21 cellular contexts compared by ENCODE assay signal in genomic region chr4:76283900-76284299, GRCh38. TPM values are rescaled to one million over a fixed set of nuclear protein-coding genes. Genes with fewer than 3 reads are reported as not detected.
DNase-seq lines count a peak whose midpoint lies in the region; ATAC-seq, FAIRE-seq and TF ChIP-seq lines count a peak whose summit lies in the region.
"Had no signal": no experiment of that assay in that cellular context is flagged by ENCODE, and none has a peak within 500 bp of the region (broad histone marks: within the 10 kb centered on the region; RNA-seq: fewer than 3 reads in every experiment).

No MANE protein-coding gene starts in this region.

- H4K20me1 ChIP-seq in K562 (replicated peaks; ENCODE audit: control insufficient read depth, insufficient read depth, low read length): no peaks in the 10 kb centered on the region
- H4K20me1 ChIP-seq: BLaER1 had no signal

- intact Hi-C loops in K562 (cut with micrococcal nuclease): no loop called here
- intact Hi-C loops in mucosa of descending colon (cut with DNase I, micrococcal nuclease): no loop called here
- intact Hi-C loops in aorta (cut with DNase I): no loop called here

- H2AFZ ChIP-seq in K562 (ENCODE audit: low read depth, low read length): peak overlapping the region; percentile 58; the same call in 1 of the 2 replicates

- H3K9ac ChIP-seq in K562 (ENCODE audit: insufficient read depth in 1 of 2, low read depth in 2 of 2, low read length in 2 of 2): no peak overlapping the region
- H3K9ac ChIP-seq: BLaER1 had no signal

- TF ChIP-seq POLR2A in K562 (conservative IDR thresholded peaks at IDR 0.05): no peak

- H3K27me3 ChIP-seq in K562 (ENCODE audit: control insufficient read depth in 2 of 2, insufficient read depth in 2 of 2, low read length in 2 of 2): no peaks in the 10 kb centered on the region
- no peaks in the 10 kb centered on the region for H3K27me3 ChIP-seq in aorta (ENCODE audit: control insufficient read depth in 1 of 2, insufficient read depth in 2 of 2, low read length in 1 of 2)
- H3K27me3 ChIP-seq: BLaER1 had no signal

- H3K4me1 ChIP-seq in K562 (replicated peaks in 1 of 2; ENCODE audit: control insufficient read depth in 2 of 2, insufficient read depth in 2 of 2, low read length in 2 of 2): no peaks in the 10 kb centered on the region; a peak in 2 of 5 replicates
- H3K4me1 ChIP-seq in mucosa of descending colon (ENCODE audit: low read depth): peaks cover 20% of the 10 kb centered on the region
- H3K4me1 ChIP-seq in aorta (ENCODE audit: control insufficient read depth in 1 of 2, insufficient read depth in 2 of 2, low read length in 2 of 2): no peaks in the 10 kb centered on the region
- H3K4me1 ChIP-seq: BLaER1 had no signal

- in situ Hi-C loops in K562 (cut with MboI): no loop called here

- TF ChIP-seq RAD21 in K562 (CRISPR knock-in tag; conservative IDR thresholded peaks at IDR 0.05 in 1 of 2, IDR thresholded peaks at IDR 0.05 in 1 of 2): no peak

- H3K9me3 ChIP-seq in K562 (replicated peaks; ENCODE audit: control insufficient read depth, insufficient read depth, low read depth, low read length) (no peaks in the 10 kb centered on the region), mucosa of descending colon (no peaks in the 10 kb centered on the region), aorta (ENCODE audit: control insufficient read depth, low read length) (peaks cover 1% of the 10 kb centered on the region)

- no peak for FAIRE-seq in K562 (lab: Jason Lieb, UNC)
- FAIRE-seq: GM12878, HTR-8/SVneo had no signal

- H3K79me2 ChIP-seq in K562 (ENCODE audit: control insufficient read depth, insufficient read depth, low read length): no peaks in the 10 kb centered on the region

- no TSS peak for BruUV-seq in K562 (replicated peaks; lab: Mats Ljungman, UMichigan)

- TF ChIP-seq CTCF in 22Rv1 (IDR thresholded peaks at IDR 0.05) (no peak), K562 (IDR thresholded peaks at IDR 0.05 in 2 of 3, conservative IDR thresholded peaks at IDR 0.05 in 1 of 3; ENCODE audit: insufficient read depth in 2 of 3, low read depth in 1 of 3, low read length in 3 of 3) (no peak), mucosa of descending colon (IDR thresholded peaks at IDR 0.05) (no peak)

- no peak overlapping the region for H3K4me2 ChIP-seq in K562 (ENCODE audit: insufficient read depth, low read length)
- H3K4me2 ChIP-seq: BLaER1 had no signal

- 47% methylated on average over 4 of the region's 4 CpGs for WGBS in K562 (ENCODE audit: insufficient coverage, low coverage, missing lambda C conversion rate)
- 61 to 69% methylated on average over 4 of the region's 4 CpGs for WGBS in aorta, 2 donors

- DNase-seq in HT1080 (ENCODE audit: low read depth) (peak; percentile 33), K562 (ENCODE audit: extremely low read depth in 1 of 4, low spot score in 3 of 4) (no peak), mucosa of descending colon (no peak), aorta (no peak)
- DNase-seq: CD4-positive, alpha-beta T cell; DMS53; KG1; MM.1S; NCI-H1417; NCI-H1694; NCI-H2029 treated with DMSO at 0.1 percent for 48 hours; NCI-H2227 treated with DMSO at 0.1 percent for 48 hours; NCI-H526 treated with DMSO at 0.1 percent for 48 hours; SHP77 had no signal

- ATAC-seq in K562: peak; percentile 28; the same call in 1 of the 3 replicates
- peak; percentile 62 for ATAC-seq in mucosa of descending colon
- ATAC-seq in aorta (ENCODE audit: low FRiP score): no peak
- no peak for ATAC-seq in HG02870 (IDR thresholded peaks at IDR 0.05; ENCODE audit: unreplicated experiment)
- ATAC-seq in GM21619 (IDR thresholded peaks at IDR 0.05; ENCODE audit: unreplicated experiment): no peak
- ATAC-seq: GM12878 had no signal

- H3K36me3 ChIP-seq in K562 (ENCODE audit: control insufficient read depth, insufficient read depth, low read length): no peaks in the 10 kb centered on the region
- H3K36me3 ChIP-seq in mucosa of descending colon (ENCODE audit: low read depth): no peaks in the 10 kb centered on the region
- peaks cover 0 to 2% of the 10 kb centered on the region in 2 donors for H3K36me3 ChIP-seq in aorta (ENCODE audit: control insufficient read depth in 1 of 2, insufficient read depth in 2 of 2, low read length in 1 of 2)
- H3K36me3 ChIP-seq: BLaER1 had no signal

- no peak overlapping the region for H3K4me3 ChIP-seq in K562
- H3K4me3 ChIP-seq in mucosa of descending colon: no peak overlapping the region
- no peak overlapping the region for H3K4me3 ChIP-seq in aorta (ENCODE audit: low read length in 2 of 2)
- H3K4me3 ChIP-seq: BLaER1, GM12878 had no signal

- no peaks in the 10 kb centered on the region for H3K9me1 ChIP-seq in K562 (ENCODE audit: control insufficient read depth, insufficient read depth, low read length)

- TF ChIP-seq EP300 in K562 (IDR thresholded peaks at IDR 0.05; ENCODE audit: low read length): no peak

- CTCF ChIA-PET in K562 (lab: Yijun Ruan, JAX; ENCODE audit: low intra/inter-chr PET ratio): no interaction called here

- POLR2A ChIA-PET in K562 (lab: Yijun Ruan, JAX): no interaction called here

- H3K27ac ChIP-seq in 22Rv1 (peak overlapping the region; percentile 30), K562 (ENCODE audit: extremely low read depth, low read depth, low read length) (no peak overlapping the region), aorta (ENCODE audit: low read depth in 1 of 2, low read length in 2 of 2) (no peak overlapping the region)
- H3K27ac ChIP-seq: BLaER1, RWPE1 had no signal

TF ChIP-seq in K562, 482 proteins besides CTCF, POLR2A, EP300 and RAD21 (continues in another document):
- TF ChIP-seq NR3C1 (CRISPR knock-in tag; IDR thresholded peaks at IDR 0.05) (no peak), THAP7 (CRISPR knock-in tag; IDR thresholded peaks at IDR 0.05) (no peak)

RNA-seq across cellular contexts. Expression of gene STBD1, which starts 22.6 kb away (rescaled TPM):
- 3.5 and 4.7 TPM in 2 replicates for total RNA-seq in HT1080 (2014; rRNA removed; shearing (Covaris generic))
- polyA plus RNA-seq in HT1080 (2015; cell fraction: cytosol; rRNA removed): 2.6 and 2.8 TPM in 2 replicates
- 0.82 and 1.7 TPM in 2 replicates for polyA plus RNA-seq in HT1080 (2015; cell fraction: nucleus; rRNA removed)
- not detected in 2 replicates for total RNA-seq in K562 (2011; cell fraction: chromatin; rRNA removed; ENCODE audit: low replicate concordance)
- 0.39 and 0.50 TPM in 2 replicates for total RNA-seq in K562 (2011; cell fraction: nucleolus; rRNA removed)
- total RNA-seq in K562 (2011; cell fraction: nucleoplasm; rRNA removed): 0.53 TPM in 1 of 2 replicates, not detected in the other
- total RNA-seq in K562 (2014; rRNA removed): 0.29 and 0.54 TPM in 2 replicates
- total RNA-seq in K562 (2014; rRNA removed; fragmentation: Illumina TruSeq; extraction: Trizol): 0.18 and 0.22 TPM in 2 replicates
- 0.33 and 0.41 TPM in 2 replicates for total RNA-seq in K562 (2015; rRNA removed; fragmentation: Illumina TruSeq; extraction: Trizol)
- total RNA-seq in K562 (2021): 0.42 and 0.64 TPM in 2 replicates
- polyA plus RNA-seq in K562 (2011; rRNA removed): 0.08 and 0.34 TPM in 2 replicates
- polyA plus RNA-seq in K562 (2011; cell fraction: cytosol; rRNA removed): 0.03 and 0.32 TPM in 2 replicates
- 0.07 and 0.10 TPM in 2 replicates for polyA plus RNA-seq in K562 (2011; cell fraction: nucleus; rRNA removed)
- polyA plus RNA-seq in K562 (2012): 0.62 and 1.5 TPM in 2 replicates
- polyA plus RNA-seq in K562 (2014; fragmentation: Illumina TruSeq; extraction: Trizol): 0.10 and 0.27 TPM in 2 replicates
- polyA plus RNA-seq in K562 (2014; fragmentation: Nextera tagmentation; extraction: Ambion mirVana): not detected
- polyA plus RNA-seq in K562 (2014; rRNA removed): 0.24 and 0.38 TPM in 2 replicates
- 0.21 TPM in 1 of 2 replicates, not detected in the other for polyA minus RNA-seq in K562 (2011; rRNA and poly(A)+ RNA removed)
- 0.29 TPM in 1 of 2 replicates, not detected in the other for polyA minus RNA-seq in K562 (2011; cell fraction: cytosol; rRNA and poly(A)+ RNA removed)
- polyA minus RNA-seq in K562 (2011; cell fraction: nucleus; rRNA and poly(A)+ RNA removed): 0.11 and 0.13 TPM in 2 replicates
- 10 to 100 TPM; 11.9 to 34.3 (median 19.7) TPM for total RNA-seq in mucosa of descending colon
- total RNA-seq in aorta: 10 to 100 TPM; 11.6 to 16.8 TPM
- polyA plus RNA-seq in aorta: 10 to 100 TPM in 1 of 2 donors, 1 to 10 TPM in 1; 7.4 to 11.9 TPM
- total RNA-seq: GM12878 had no signal

RNA-seq across cellular contexts. Expression of gene FAM47E, which starts 32.4 kb away (rescaled TPM):
- not detected in 2 replicates for total RNA-seq in HT1080 (2014; rRNA removed; shearing (Covaris generic))
- 0.26 and 0.91 TPM in 2 replicates for polyA plus RNA-seq in HT1080 (2015; cell fraction: cytosol; rRNA removed)
- polyA plus RNA-seq in HT1080 (2015; cell fraction: nucleus; rRNA removed): 0.19 and 0.81 TPM in 2 replicates
- 1.3 and 1.8 TPM in 2 replicates for total RNA-seq in K562 (2011; cell fraction: chromatin; rRNA removed; ENCODE audit: low replicate concordance)
- 0.50 and 0.66 TPM in 2 replicates for total RNA-seq in K562 (2011; cell fraction: nucleolus; rRNA removed)
- total RNA-seq in K562 (2011; cell fraction: nucleoplasm; rRNA removed): 1.5 and 5.1 TPM in 2 replicates
- total RNA-seq in K562 (2014; rRNA removed) (3.6 and 3.7 TPM in 2 replicates), K562 (2014; rRNA removed; fragmentation: Illumina TruSeq; extraction: Trizol) (6.4 and 7.4 TPM in 2 replicates), K562 (2015; rRNA removed; fragmentation: Illumina TruSeq; extraction: Trizol) (12.0 and 15.6 TPM in 2 replicates), K562 (2021) (3.7 and 4.8 TPM in 2 replicates), mucosa of descending colon (1 to 10 TPM; 3.3 to 9.8 (median 6.1) TPM), aorta (1 to 10 TPM; 1.8 to 2.4 TPM)
- polyA plus RNA-seq in K562 (2011; rRNA removed) (0.38 and 4.8 TPM in 2 replicates), K562 (2014; fragmentation: Illumina TruSeq; extraction: Trizol) (5.5 and 6.9 TPM in 2 replicates), K562 (2014; fragmentation: Nextera tagmentation; extraction: Ambion mirVana) (10 to 100 TPM; 11.8 to 12.4 TPM), K562 (2014; rRNA removed) (5.0 and 5.9 TPM in 2 replicates), aorta (1 to 10 TPM; 1.2 to 1.9 TPM)
- 1.2 TPM in 1 of 2 replicates, not detected in the other for polyA plus RNA-seq in K562 (2011; cell fraction: cytosol; rRNA removed)
- 0.07 and 1.3 TPM in 2 replicates for polyA plus RNA-seq in K562 (2011; cell fraction: nucleus; rRNA removed)
- polyA plus RNA-seq in K562 (2012): 15.5 and 15.6 TPM in 2 replicates
- 0.27 and 3.5 TPM in 2 replicates for polyA minus RNA-seq in K562 (2011; rRNA and poly(A)+ RNA removed)
- polyA minus RNA-seq in K562 (2011; cell fraction: cytosol; rRNA and poly(A)+ RNA removed): 1.0 TPM in 1 of 2 replicates, not detected in the other
- 0.56 and 0.81 TPM in 2 replicates for polyA minus RNA-seq in K562 (2011; cell fraction: nucleus; rRNA and poly(A)+ RNA removed)
- total RNA-seq: GM12878 had no signal

Comparison
In these comparisons a context has a peak if more than half of its experiments do, and no peak if none do; other contexts are left out.
1. ATAC-seq: peak in K562 (single experiment) and mucosa of descending colon (single experiment); none in aorta (single experiment), HG02870 (single experiment) and GM21619 (single experiment).